25 cellular contexts compared by ENCODE assay signal in genomic region chr7:148515728-148516715, GRCh38.
A peak's percentile ranks its signal among the peaks of the same experiment; 100 is the strongest.
DNase-seq lines count a peak whose midpoint lies in the region; ATAC-seq, FAIRE-seq and TF ChIP-seq lines count a peak whose summit lies in the region.
"Had no signal": no experiment of that assay in that cellular context is flagged by ENCODE, and none has a peak within 500 bp of the region (broad histone marks: within the 10 kb centered on the region; RNA-seq: fewer than 3 reads in every experiment).

No MANE protein-coding gene starts in this region.

- FAIRE-seq in pancreas (lab: Jason Lieb, UNC): no peak
- FAIRE-seq: G401.6, GM12892 had no signal

- no peaks in the 10 kb centered on the region for H3K9me3 ChIP-seq in pancreas
- H3K9me3 ChIP-seq: BLaER1, MG63 had no signal

- H3K9me3 Mint-ChIP-seq in GM23338: peaks cover 7% of the 10 kb centered on the region; the same call in 2 of the 3 replicates
- H3K9me3 Mint-ChIP-seq: CD4-positive, alpha-beta T cell; T-cell had no signal

- no peak overlapping the region for H2BK120ac ChIP-seq in mesendoderm (ENCODE audit: low read depth, low read length)

- WGBS in mesendoderm (ENCODE audit: extremely low coverage, insufficient coverage, low lambda C conversion rate): no CpG with 5 or more reads among the region's 6 CpGs
- WGBS in pancreas, 2 donors: 52 to 62% methylated on average over 6 of the region's 6 CpGs

- H3K27me3 ChIP-seq in GM23338 (ENCODE audit: insufficient read depth): no peaks in the 10 kb centered on the region
- H3K27me3 ChIP-seq in mesendoderm (ENCODE audit: insufficient read depth, low read length, poor library complexity): no peaks in the 10 kb centered on the region
- H3K27me3 ChIP-seq in pancreas: peaks cover 0 to 3% (median 0%) of the 10 kb centered on the region in 4 donors
- H3K27me3 ChIP-seq: BLaER1, MG63 had no signal

- H3K4me1 Mint-ChIP-seq in GM23338: peaks cover 4% of the 10 kb centered on the region; the same call in 1 of the 3 replicates
- H3K4me1 Mint-ChIP-seq: T-cell had no signal

- H4K8ac ChIP-seq in mesendoderm (ENCODE audit: low read depth, low read length): no peak overlapping the region

- H4K20me1 ChIP-seq in GM23338 (replicated peaks; ENCODE audit: insufficient read depth): no peaks in the 10 kb centered on the region
- H4K20me1 ChIP-seq: BLaER1 had no signal

- H3K9me2 ChIP-seq in GM23338 (ENCODE audit: insufficient read depth): 0 out of 2 replicates have a peak, but pooled peaks cover 7% of the 10 kb centered on the region

- intact Hi-C loops in pancreas (cut with DNase I): no loop called here

- H3K4me1 ChIP-seq in GM23338 (ENCODE audit: insufficient read depth) (no peaks in the 10 kb centered on the region), mesendoderm (ENCODE audit: control insufficient read depth, low read depth, low read length) (peaks cover 2% of the 10 kb centered on the region), pancreas (no peaks in the 10 kb centered on the region)

- H3K27ac Mint-ChIP-seq in GM23338: no peak overlapping the region
- H3K27ac Mint-ChIP-seq: CD4-positive, alpha-beta T cell; T-cell had no signal

- H3K79me1 ChIP-seq in mesendoderm (ENCODE audit: low read length): no peaks in the 10 kb centered on the region

- no peak overlapping the region for H3K18ac ChIP-seq in mesendoderm (ENCODE audit: low read length)

- H2BK5ac ChIP-seq in mesendoderm (ENCODE audit: low read length): no peak overlapping the region

- H3K27ac ChIP-seq in GM23338 (ENCODE audit: low read depth) (no peak overlapping the region), mesendoderm (ENCODE audit: low read depth, low read length) (peak overlapping the region; percentile 60), pancreas (no peak overlapping the region)
- H3K27ac ChIP-seq: BLaER1 had no signal

- H3K56ac ChIP-seq in mesendoderm (ENCODE audit: low read length): no peak overlapping the region

- H2BK15ac ChIP-seq in mesendoderm (replicated peaks; ENCODE audit: low read depth): no peak overlapping the region

- ATAC-seq in GM23338: no peak
- no peak for ATAC-seq in pancreas
- ATAC-seq: SK-N-SH treated with all-trans-retinoic acid at 6 μM for 48 hours, T-cell had no signal

- no peak for DNase-seq in GM23338 (ENCODE audit: low spot score)
- DNase-seq in M059J (ENCODE audit: low read depth): peak; percentile 8
- DNase-seq in astrocyte of the hippocampus (ENCODE audit: low read depth, low spot score): peak; percentile 42
- no peak for DNase-seq in mesendoderm
- no peak for DNase-seq in pancreas
- DNase-seq in SW480 (ENCODE audit: low spot score): no peak
- DNase-seq in glomerular visceral epithelial cell (ENCODE audit: extremely low spot score): no peak
- DNase-seq in NCI-H1436 treated with DMSO at 0.1 percent for 48 hours (lab: John Stamatoyannopoulos, UW): no peak
- DNase-seq: ACHN; CD4-positive, alpha-beta T cell; DND-41; GOT3; HCEC 1CT; IMR-90; MG63; NCI-H187; NCI-H510A treated with DMSO at 0.1 percent for 48 hours; NCI-H82; RPMI8226; SHP77; T-cell had no signal

- no peaks in the 10 kb centered on the region for H3K36me3 Mint-ChIP-seq in GM23338 (ENCODE audit: low read depth)
- H3K36me3 Mint-ChIP-seq: T-cell had no signal

- H3K79me2 ChIP-seq in GM23338 (replicated peaks; ENCODE audit: insufficient read depth) (no peaks in the 10 kb centered on the region), mesendoderm (ENCODE audit: control insufficient read depth, insufficient read depth, low read length) (no peaks in the 10 kb centered on the region)

- H3K4me2 ChIP-seq in GM23338 (no peak overlapping the region), mesendoderm (ENCODE audit: low read length) (no peak overlapping the region)
- H3K4me2 ChIP-seq: BLaER1 had no signal

- H2AK5ac ChIP-seq in mesendoderm (ENCODE audit: low read length): no peak overlapping the region

- no peak overlapping the region for H3K9ac ChIP-seq in mesendoderm (ENCODE audit: low read length)
- H3K9ac ChIP-seq: BLaER1 had no signal

- no peak overlapping the region for H3K23ac ChIP-seq in mesendoderm (ENCODE audit: low read length)

- no peaks in the 10 kb centered on the region for H3F3A ChIP-seq in GM23338 (replicated peaks; ENCODE audit: low read depth)

- H3K27me3 Mint-ChIP-seq in GM23338 (ENCODE audit: insufficient read depth, low read depth, poor library complexity): peaks cover 3% of the 10 kb centered on the region

- no peak overlapping the region for H4K5ac ChIP-seq in mesendoderm (ENCODE audit: low read length)

- peak overlapping the region; percentile 63; the same call in 1 of the 2 replicates for H2AFZ ChIP-seq in GM23338

- H3K4me3 Mint-ChIP-seq in GM23338: no peak overlapping the region
- H3K4me3 Mint-ChIP-seq: CD4-positive, alpha-beta T cell; T-cell had no signal

- H3K4me3 ChIP-seq in GM23338 (no peak overlapping the region), mesendoderm (ENCODE audit: low read length) (no peak overlapping the region), pancreas (no peak overlapping the region)
- H3K4me3 ChIP-seq: BLaER1, MG63 had no signal

- H3K36me3 ChIP-seq in GM23338 (ENCODE audit: insufficient read depth): no peaks in the 10 kb centered on the region
- no peaks in the 10 kb centered on the region for H3K36me3 ChIP-seq in mesendoderm (ENCODE audit: control insufficient read depth, insufficient read depth, low read length)
- no peaks in the 10 kb centered on the region for H3K36me3 ChIP-seq in pancreas
- H3K36me3 ChIP-seq: BLaER1, MG63 had no signal

- no peak for TF ChIP-seq CTCF in GM23338 (conservative IDR thresholded peaks at IDR 0.05; ENCODE audit: low read depth in 2 of 2)
- no peak for TF ChIP-seq CTCF in pancreas (IDR thresholded peaks at IDR 0.05)

- H3K4ac ChIP-seq in mesendoderm (ENCODE audit: low read depth, low read length): no peak overlapping the region

TF ChIP-seq in GM23338, 12 proteins besides CTCF, POLR2A, EP300 and RAD21 (continues in another document):
- no peak for TF ChIP-seq ETS1 (IDR thresholded peaks at IDR 0.05)
- no peak for TF ChIP-seq EZH2 (IDR thresholded peaks at IDR 0.05; ENCODE audit: low read depth, unreplicated experiment)
- TF ChIP-seq JUNB (IDR thresholded peaks at IDR 0.05; ENCODE audit: unreplicated experiment): no peak
- no peak for TF ChIP-seq ZNF331 (CRISPR knock-in tag; IDR thresholded peaks at IDR 0.05; ENCODE audit: low read depth)
- no peak for TF ChIP-seq ZNF114 (CRISPR knock-in tag; IDR thresholded peaks at IDR 0.05)
- TF ChIP-seq POLR2AphosphoS5 (IDR thresholded peaks at IDR 0.05; ENCODE audit: low read depth): no peak
- TF ChIP-seq STAT1 (IDR thresholded peaks at IDR 0.05; ENCODE audit: unreplicated experiment): no peak

Comparison
In these comparisons a context has a peak if more than half of its experiments do, and no peak if none do; other contexts are left out.
1. DNase-seq: peak in M059J (single experiment) and astrocyte of the hippocampus (single experiment); none in GM23338 (single experiment), mesendoderm (single experiment), pancreas (0 of 6), SW480 (single experiment), glomerular visceral epithelial cell (single experiment) and NCI-H1436 treated with DMSO at 0.1 percent for 48 hours (single experiment).